In the genomic region with DNA sequence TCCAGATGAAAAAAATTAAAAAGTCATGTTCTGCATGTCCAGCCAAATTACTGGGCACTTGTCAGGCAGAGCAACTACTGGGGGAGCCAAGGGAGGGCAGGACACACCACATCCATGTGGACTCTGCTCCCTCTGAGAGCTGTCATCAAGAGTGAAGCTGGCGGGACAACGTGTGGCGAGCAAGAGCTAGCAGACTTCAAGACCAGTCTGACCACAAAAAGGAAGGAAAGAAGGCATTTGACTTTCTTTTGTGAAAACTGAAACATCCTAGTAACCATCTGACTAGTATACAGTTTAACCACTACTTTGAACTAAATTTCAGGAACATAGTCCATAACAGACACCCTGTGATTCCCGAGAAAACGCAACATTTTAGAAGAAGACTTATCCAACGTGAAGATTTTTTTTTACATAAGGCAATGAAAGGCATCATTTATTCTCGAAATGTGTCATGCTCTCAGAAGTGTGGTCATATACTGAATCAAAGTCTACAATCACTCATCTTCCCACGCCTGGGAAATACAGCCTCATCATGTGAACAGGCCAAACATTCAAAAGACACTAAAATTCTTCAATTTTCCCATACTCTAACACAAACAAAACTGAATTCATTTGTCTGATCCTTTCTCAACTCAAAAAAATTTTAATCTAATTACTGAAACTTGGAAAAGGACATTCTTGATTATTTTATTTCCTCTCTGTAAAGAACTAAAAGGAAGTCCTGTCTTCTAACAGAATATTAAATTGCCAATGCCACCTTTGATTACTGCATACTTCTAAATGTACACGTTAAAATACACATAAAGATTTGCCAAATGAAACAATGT, we compare ENCODE assay signal across 1 cellular context.
TF ChIP-seq lines count a peak whose summit lies in the region.

No MANE protein-coding gene starts in this region.

TF ChIP-seq in HepG2, 621 proteins besides CTCF, POLR2A, EP300 and RAD21 (continued from another document):
- TF ChIP-seq, protein P1, sequence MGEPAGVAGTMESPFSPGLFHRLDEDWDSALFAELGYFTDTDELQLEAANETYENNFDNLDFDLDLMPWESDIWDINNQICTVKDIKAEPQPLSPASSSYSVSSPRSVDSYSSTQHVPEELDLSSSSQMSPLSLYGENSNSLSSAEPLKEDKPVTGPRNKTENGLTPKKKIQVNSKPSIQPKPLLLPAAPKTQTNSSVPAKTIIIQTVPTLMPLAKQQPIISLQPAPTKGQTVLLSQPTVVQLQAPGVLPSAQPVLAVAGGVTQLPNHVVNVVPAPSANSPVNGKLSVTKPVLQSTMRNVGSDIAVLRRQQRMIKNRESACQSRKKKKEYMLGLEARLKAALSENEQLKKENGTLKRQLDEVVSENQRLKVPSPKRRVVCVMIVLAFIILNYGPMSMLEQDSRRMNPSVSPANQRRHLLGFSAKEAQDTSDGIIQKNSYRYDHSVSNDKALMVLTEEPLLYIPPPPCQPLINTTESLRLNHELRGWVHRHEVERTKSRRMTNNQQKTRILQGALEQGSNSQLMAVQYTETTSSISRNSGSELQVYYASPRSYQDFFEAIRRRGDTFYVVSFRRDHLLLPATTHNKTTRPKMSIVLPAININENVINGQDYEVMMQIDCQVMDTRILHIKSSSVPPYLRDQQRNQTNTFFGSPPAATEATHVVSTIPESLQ (CRISPR knock-in tag; conservative IDR thresholded peaks at IDR 0.05) = no peak
- TF ChIP-seq MZF1 (CRISPR knock-in tag; IDR thresholded peaks at IDR 0.05; ENCODE audit: borderline replicate concordance) = no peak
- TF ChIP-seq BHLHE40 (IDR thresholded peaks at IDR 0.05; ENCODE audit: low read length) = no peak
- no peak for TF ChIP-seq GATAD2A (CRISPR knock-in tag; IDR thresholded peaks at IDR 0.05)
- TF ChIP-seq NCOA5 (CRISPR knock-in tag; IDR thresholded peaks at IDR 0.05) = no peak
- TF ChIP-seq, protein P2, sequence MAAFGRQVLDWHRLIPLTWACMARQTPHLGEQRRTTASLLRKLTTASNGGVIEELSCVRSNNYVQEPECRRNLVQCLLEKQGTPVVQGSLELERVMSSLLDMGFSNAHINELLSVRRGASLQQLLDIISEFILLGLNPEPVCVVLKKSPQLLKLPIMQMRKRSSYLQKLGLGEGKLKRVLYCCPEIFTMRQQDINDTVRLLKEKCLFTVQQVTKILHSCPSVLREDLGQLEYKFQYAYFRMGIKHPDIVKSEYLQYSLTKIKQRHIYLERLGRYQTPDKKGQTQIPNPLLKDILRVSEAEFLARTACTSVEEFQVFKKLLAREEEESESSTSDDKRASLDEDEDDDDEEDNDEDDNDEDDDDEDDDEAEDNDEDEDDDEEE (CRISPR knock-in tag; IDR thresholded peaks at IDR 0.05) = no peak
- TF ChIP-seq ZBTB7A (CRISPR knock-in tag; IDR thresholded peaks at IDR 0.05) = no peak
- TF ChIP-seq, protein P3, sequence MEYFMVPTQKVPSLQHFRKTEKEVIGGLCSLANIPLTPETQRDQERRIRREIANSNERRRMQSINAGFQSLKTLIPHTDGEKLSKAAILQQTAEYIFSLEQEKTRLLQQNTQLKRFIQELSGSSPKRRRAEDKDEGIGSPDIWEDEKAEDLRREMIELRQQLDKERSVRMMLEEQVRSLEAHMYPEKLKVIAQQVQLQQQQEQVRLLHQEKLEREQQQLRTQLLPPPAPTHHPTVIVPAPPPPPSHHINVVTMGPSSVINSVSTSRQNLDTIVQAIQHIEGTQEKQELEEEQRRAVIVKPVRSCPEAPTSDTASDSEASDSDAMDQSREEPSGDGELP (IDR thresholded peaks at IDR 0.05; ENCODE audit: borderline replicate concordance, low read depth) = no peak
- no peak for TF ChIP-seq ZNF264 (CRISPR knock-in tag; IDR thresholded peaks at IDR 0.05)
- TF ChIP-seq ZNF891 (CRISPR knock-in tag; IDR thresholded peaks at IDR 0.05) = no peak
- no peak for TF ChIP-seq ZNF75D (CRISPR knock-in tag; IDR thresholded peaks at IDR 0.05; ENCODE audit: borderline replicate concordance)
- TF ChIP-seq SIN3B (IDR thresholded peaks at IDR 0.05; ENCODE audit: low read length) = no peak
- TF ChIP-seq ZSCAN22 (CRISPR knock-in tag; IDR thresholded peaks at IDR 0.05) = no peak
- no peak for TF ChIP-seq ATF7 (IDR thresholded peaks at IDR 0.05)
- no peak for TF ChIP-seq ATF7 (CRISPR knock-in tag; IDR thresholded peaks at IDR 0.05)
- no peak for TF ChIP-seq NR2C2 (CRISPR knock-in tag; IDR thresholded peaks at IDR 0.05; ENCODE audit: borderline replicate concordance)
- no peak for TF ChIP-seq MATR3 (CRISPR knock-in tag; IDR thresholded peaks at IDR 0.05)
- TF ChIP-seq, protein P4, sequence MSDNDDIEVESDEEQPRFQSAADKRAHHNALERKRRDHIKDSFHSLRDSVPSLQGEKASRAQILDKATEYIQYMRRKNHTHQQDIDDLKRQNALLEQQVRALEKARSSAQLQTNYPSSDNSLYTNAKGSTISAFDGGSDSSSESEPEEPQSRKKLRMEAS (IDR thresholded peaks at IDR 0.05) = peak; percentile 20; the same call in 1 of the 2 replicates
- peak; percentile 63 for TF ChIP-seq SAP130 (CRISPR knock-in tag; IDR thresholded peaks at IDR 0.05; ENCODE audit: low read depth)
- TF ChIP-seq SALL1 (CRISPR knock-in tag; IDR thresholded peaks at IDR 0.05) = no peak
- TF ChIP-seq, protein P5, sequence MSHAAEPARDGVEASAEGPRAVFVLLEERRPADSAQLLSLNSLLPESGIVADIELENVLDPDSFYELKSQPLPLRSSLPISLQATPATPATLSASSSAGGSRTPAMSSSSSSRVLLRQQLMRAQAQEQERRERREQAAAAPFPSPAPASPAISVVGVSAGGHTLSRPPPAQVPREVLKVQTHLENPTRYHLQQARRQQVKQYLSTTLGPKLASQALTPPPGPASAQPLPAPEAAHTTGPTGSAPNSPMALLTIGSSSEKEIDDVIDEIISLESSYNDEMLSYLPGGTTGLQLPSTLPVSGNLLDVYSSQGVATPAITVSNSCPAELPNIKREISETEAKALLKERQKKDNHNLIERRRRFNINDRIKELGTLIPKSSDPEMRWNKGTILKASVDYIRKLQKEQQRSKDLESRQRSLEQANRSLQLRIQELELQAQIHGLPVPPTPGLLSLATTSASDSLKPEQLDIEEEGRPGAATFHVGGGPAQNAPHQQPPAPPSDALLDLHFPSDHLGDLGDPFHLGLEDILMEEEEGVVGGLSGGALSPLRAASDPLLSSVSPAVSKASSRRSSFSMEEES (CRISPR knock-in tag; IDR thresholded peaks at IDR 0.05) = no peak
- TF ChIP-seq, protein P6, sequence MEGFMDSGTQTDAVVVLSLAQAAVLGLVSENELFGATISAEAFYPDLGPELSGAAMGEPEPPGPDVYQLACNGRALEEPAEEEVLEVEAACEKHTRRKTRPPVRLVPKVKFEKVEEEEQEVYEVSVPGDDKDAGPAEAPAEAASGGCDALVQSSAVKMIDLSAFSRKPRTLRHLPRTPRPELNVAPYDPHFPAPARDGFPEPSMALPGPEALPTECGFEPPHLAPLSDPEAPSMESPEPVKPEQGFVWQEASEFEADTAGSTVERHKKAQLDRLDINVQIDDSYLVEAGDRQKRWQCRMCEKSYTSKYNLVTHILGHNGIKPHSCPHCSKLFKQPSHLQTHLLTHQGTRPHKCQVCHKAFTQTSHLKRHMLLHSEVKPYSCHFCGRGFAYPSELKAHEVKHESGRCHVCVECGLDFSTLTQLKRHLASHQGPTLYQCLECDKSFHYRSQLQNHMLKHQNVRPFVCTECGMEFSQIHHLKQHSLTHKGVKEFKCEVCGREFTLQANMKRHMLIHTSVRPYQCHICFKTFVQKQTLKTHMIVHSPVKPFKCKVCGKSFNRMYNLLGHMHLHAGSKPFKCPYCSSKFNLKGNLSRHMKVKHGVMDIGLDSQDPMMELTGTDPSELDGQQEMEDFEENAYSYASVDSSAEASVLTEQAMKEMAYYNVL (CRISPR knock-in tag; IDR thresholded peaks at IDR 0.05; ENCODE audit: borderline replicate concordance) = no peak
- TF ChIP-seq, protein P7, sequence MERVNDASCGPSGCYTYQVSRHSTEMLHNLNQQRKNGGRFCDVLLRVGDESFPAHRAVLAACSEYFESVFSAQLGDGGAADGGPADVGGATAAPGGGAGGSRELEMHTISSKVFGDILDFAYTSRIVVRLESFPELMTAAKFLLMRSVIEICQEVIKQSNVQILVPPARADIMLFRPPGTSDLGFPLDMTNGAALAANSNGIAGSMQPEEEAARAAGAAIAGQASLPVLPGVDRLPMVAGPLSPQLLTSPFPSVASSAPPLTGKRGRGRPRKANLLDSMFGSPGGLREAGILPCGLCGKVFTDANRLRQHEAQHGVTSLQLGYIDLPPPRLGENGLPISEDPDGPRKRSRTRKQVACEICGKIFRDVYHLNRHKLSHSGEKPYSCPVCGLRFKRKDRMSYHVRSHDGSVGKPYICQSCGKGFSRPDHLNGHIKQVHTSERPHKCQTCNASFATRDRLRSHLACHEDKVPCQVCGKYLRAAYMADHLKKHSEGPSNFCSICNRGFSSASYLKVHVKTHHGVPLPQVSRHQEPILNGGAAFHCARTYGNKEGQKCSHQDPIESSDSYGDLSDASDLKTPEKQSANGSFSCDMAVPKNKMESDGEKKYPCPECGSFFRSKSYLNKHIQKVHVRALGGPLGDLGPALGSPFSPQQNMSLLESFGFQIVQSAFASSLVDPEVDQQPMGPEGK (CRISPR knock-in tag; IDR thresholded peaks at IDR 0.05) = peak; percentile 51; the same call in 1 of the 2 replicates
- TF ChIP-seq HNF4G (IDR thresholded peaks at IDR 0.05; ENCODE audit: borderline replicate concordance, low read depth, low read length) = peak; percentile 51
- TF ChIP-seq HNF4G (CRISPR knock-in tag; IDR thresholded peaks at IDR 0.05; ENCODE audit: borderline replicate concordance, low read depth) = no peak
- TF ChIP-seq MIXL1 (CRISPR knock-in tag; IDR thresholded peaks at IDR 0.05) = no peak
- no peak for TF ChIP-seq ZNF260 (CRISPR knock-in tag; IDR thresholded peaks at IDR 0.05; ENCODE audit: borderline replicate concordance, low read depth)
- TF ChIP-seq, protein P8, sequence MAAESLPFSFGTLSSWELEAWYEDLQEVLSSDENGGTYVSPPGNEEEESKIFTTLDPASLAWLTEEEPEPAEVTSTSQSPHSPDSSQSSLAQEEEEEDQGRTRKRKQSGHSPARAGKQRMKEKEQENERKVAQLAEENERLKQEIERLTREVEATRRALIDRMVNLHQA (CRISPR knock-in tag; IDR thresholded peaks at IDR 0.05) = no peak
- peak; percentile 42 for TF ChIP-seq HNF4A (CRISPR knock-in tag; IDR thresholded peaks at IDR 0.05)
- TF ChIP-seq TBX3 (IDR thresholded peaks at IDR 0.05; ENCODE audit: borderline replicate concordance) = no peak
- TF ChIP-seq KAT2B (IDR thresholded peaks at IDR 0.05; ENCODE audit: borderline replicate concordance, low read depth, low read length) = no peak
- TF ChIP-seq DMAP1 (CRISPR knock-in tag; IDR thresholded peaks at IDR 0.05) = no peak
- TF ChIP-seq ARID2 (CRISPR knock-in tag; IDR thresholded peaks at IDR 0.05; ENCODE audit: borderline replicate concordance) = no peak
- no peak for TF ChIP-seq ZNF232 (CRISPR knock-in tag; IDR thresholded peaks at IDR 0.05; ENCODE audit: borderline replicate concordance)
- TF ChIP-seq SIX1 (CRISPR knock-in tag; IDR thresholded peaks at IDR 0.05; ENCODE audit: borderline replicate concordance) = no peak
- TF ChIP-seq, protein P9, sequence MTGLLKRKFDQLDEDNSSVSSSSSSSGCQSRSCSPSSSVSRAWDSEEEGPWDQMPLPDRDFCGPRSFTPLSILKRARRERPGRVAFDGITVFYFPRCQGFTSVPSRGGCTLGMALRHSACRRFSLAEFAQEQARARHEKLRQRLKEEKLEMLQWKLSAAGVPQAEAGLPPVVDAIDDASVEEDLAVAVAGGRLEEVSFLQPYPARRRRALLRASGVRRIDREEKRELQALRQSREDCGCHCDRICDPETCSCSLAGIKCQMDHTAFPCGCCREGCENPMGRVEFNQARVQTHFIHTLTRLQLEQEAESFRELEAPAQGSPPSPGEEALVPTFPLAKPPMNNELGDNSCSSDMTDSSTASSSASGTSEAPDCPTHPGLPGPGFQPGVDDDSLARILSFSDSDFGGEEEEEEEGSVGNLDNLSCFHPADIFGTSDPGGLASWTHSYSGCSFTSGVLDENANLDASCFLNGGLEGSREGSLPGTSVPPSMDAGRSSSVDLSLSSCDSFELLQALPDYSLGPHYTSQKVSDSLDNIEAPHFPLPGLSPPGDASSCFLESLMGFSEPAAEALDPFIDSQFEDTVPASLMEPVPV (CRISPR knock-in tag; IDR thresholded peaks at IDR 0.05) = no peak
- no peak for TF ChIP-seq PCBP2 (optimal IDR thresholded peaks at IDR 0.05; ENCODE audit: low read depth, low read length, poor library complexity, severe bottlenecking)
- no peak for TF ChIP-seq PHB2 (IDR thresholded peaks at IDR 0.05; ENCODE audit: partially characterized antibody)
- TF ChIP-seq ZNF10 (CRISPR knock-in tag; IDR thresholded peaks at IDR 0.05; ENCODE audit: borderline replicate concordance, low read depth) = no peak
- TF ChIP-seq ZNF253 (CRISPR knock-in tag; IDR thresholded peaks at IDR 0.05; ENCODE audit: borderline replicate concordance) = no peak
- TF ChIP-seq, protein P10, sequence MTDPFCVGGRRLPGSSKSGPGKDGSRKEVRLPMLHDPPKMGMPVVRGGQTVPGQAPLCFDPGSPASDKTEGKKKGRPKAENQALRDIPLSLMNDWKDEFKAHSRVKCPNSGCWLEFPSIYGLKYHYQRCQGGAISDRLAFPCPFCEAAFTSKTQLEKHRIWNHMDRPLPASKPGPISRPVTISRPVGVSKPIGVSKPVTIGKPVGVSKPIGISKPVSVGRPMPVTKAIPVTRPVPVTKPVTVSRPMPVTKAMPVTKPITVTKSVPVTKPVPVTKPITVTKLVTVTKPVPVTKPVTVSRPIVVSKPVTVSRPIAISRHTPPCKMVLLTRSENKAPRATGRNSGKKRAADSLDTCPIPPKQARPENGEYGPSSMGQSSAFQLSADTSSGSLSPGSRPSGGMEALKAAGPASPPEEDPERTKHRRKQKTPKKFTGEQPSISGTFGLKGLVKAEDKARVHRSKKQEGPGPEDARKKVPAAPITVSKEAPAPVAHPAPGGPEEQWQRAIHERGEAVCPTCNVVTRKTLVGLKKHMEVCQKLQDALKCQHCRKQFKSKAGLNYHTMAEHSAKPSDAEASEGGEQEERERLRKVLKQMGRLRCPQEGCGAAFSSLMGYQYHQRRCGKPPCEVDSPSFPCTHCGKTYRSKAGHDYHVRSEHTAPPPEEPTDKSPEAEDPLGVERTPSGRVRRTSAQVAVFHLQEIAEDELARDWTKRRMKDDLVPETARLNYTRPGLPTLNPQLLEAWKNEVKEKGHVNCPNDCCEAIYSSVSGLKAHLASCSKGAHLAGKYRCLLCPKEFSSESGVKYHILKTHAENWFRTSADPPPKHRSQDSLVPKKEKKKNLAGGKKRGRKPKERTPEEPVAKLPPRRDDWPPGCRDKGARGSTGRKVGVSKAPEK (CRISPR knock-in tag; IDR thresholded peaks at IDR 0.05; ENCODE audit: borderline replicate concordance) = no peak
